In genomic region chr10:63866747-63867140, GRCh38 we compare ENCODE assay signal across 8 cellular contexts.
DNase-seq lines count a peak whose midpoint lies in the region; ATAC-seq and TF ChIP-seq lines count a peak whose summit lies in the region.

No MANE protein-coding gene starts in this region.

- in situ Hi-C loops in Panc1 (cut with HindIII; ENCODE audit: low pct_unique_long_range_greater_than_20kb, low sequenced_read_pairs), result no loop called here

- DNase-seq in Panc1 (ENCODE audit: low read depth, low spot score) (peak; percentile 13), hepatocyte (ENCODE audit: low spot score) (peak; percentile 29), SIG-M5 (lab: John Stamatoyannopoulos, UW) (no peak), COLO829 (ENCODE audit: low spot score) (no peak)

- no peaks in the 10 kb centered on the region for H3K36me3 ChIP-seq in Panc1 (ENCODE audit: control insufficient read depth, insufficient read depth, low read length)
- no peaks in the 10 kb centered on the region for H3K36me3 ChIP-seq in hepatocyte (replicated peaks; ENCODE audit: insufficient read depth, low read depth)

- H3K4me1 ChIP-seq in Panc1 (ENCODE audit: control insufficient read depth, insufficient read depth, low read length) (peaks cover 10% of the 10 kb centered on the region), hepatocyte (ENCODE audit: insufficient read depth) (no peaks in the 10 kb centered on the region)

- 10% methylated on average over 2 of the region's 2 CpGs for WGBS in hepatocyte (ENCODE audit: low lambda C conversion rate, missing lambda C conversion rate)

- no TSS peak for BruUV-seq in Panc1 (replicated peaks; lab: Mats Ljungman, UMichigan)

- intact Hi-C loops in Panc1 (cut with micrococcal nuclease; ENCODE audit: unreplicated experiment), result loop anchor here (2.0 to 5.0 kb wide), 2 partner anchors 110 to 176 kb away; no protein-coding TSS in a partner anchor

- peak overlapping the region; percentile 30 for H2AFZ ChIP-seq in hepatocyte

- no peaks in the 10 kb centered on the region for H4K20me1 ChIP-seq in hepatocyte (ENCODE audit: insufficient read depth, poor library complexity, severe bottlenecking)

- POLR2A ChIA-PET in Panc1 (lab: Charles Lee), result interaction anchor here (0.7 kb wide), 1 partner anchor 1248 kb away, joined by 4 read pairs; no protein-coding TSS in a partner anchor

- no peaks in the 10 kb centered on the region for H3K9me3 ChIP-seq in Panc1 (ENCODE audit: control insufficient read depth, insufficient read depth, low read depth, low read length)
- no peaks in the 10 kb centered on the region for H3K9me3 ChIP-seq in hepatocyte (ENCODE audit: low read depth)

- H3K27me3 ChIP-seq in Panc1 (ENCODE audit: control insufficient read depth, insufficient read depth, low read length), result peaks cover 20% of the 10 kb centered on the region
- peaks cover 11% of the 10 kb centered on the region for H3K27me3 ChIP-seq in hepatocyte

- ATAC-seq in GM18870 (IDR thresholded peaks at IDR 0.05; ENCODE audit: unreplicated experiment) (peak; percentile 61), HG03045 (IDR thresholded peaks at IDR 0.05; ENCODE audit: unreplicated experiment) (peak; percentile 40), Panc1 (peak; percentile 82), HG02571 (IDR thresholded peaks at IDR 0.05; ENCODE audit: unreplicated experiment) (no peak)

- TF ChIP-seq CTCF in C4-2B (conservative IDR thresholded peaks at IDR 0.05) (peak; percentile 91), Panc1 (IDR thresholded peaks at IDR 0.05) (peak; percentile 86), hepatocyte (IDR thresholded peaks at IDR 0.05; ENCODE audit: poor library complexity) (peak; percentile 6)

- no peak overlapping the region for H3K27ac ChIP-seq in C4-2B
- no peak overlapping the region for H3K27ac ChIP-seq in Panc1 (ENCODE audit: low read length)
- no peak overlapping the region for H3K27ac ChIP-seq in hepatocyte

- CTCF ChIA-PET in Panc1 (lab: Charles Lee), result interaction anchor here (0.6 to 1.9 kb wide), 6 partner anchors 9 to 684 kb away, joined by 3 to 19 read pairs (median 4); no protein-coding TSS in a partner anchor

- no peaks in the 10 kb centered on the region for H3K9me2 ChIP-seq in hepatocyte (replicated peaks; ENCODE audit: insufficient read depth)

- H3K4me2 ChIP-seq in hepatocyte, result peak overlapping the region; percentile 67

- H3K79me2 ChIP-seq in hepatocyte, result no peaks in the 10 kb centered on the region

- H3K4me3 ChIP-seq in Panc1 (ENCODE audit: low read depth in 2 of 2, low read length in 2 of 2) (no peak overlapping the region), hepatocyte (no peak overlapping the region)

Comparison
In these comparisons a context has a peak if more than half of its experiments do, and no peak if none do; other contexts are left out.
1. CTCF ChIP-seq: peak in every context shown above with its lines; median percentile 91 in C4-2B; 86 in Panc1; 6 in hepatocyte.
2. DNase-seq: peak in Panc1 (single experiment) and hepatocyte (single experiment); none in SIG-M5 (single experiment) and COLO829 (single experiment).